In the genomic region with DNA sequence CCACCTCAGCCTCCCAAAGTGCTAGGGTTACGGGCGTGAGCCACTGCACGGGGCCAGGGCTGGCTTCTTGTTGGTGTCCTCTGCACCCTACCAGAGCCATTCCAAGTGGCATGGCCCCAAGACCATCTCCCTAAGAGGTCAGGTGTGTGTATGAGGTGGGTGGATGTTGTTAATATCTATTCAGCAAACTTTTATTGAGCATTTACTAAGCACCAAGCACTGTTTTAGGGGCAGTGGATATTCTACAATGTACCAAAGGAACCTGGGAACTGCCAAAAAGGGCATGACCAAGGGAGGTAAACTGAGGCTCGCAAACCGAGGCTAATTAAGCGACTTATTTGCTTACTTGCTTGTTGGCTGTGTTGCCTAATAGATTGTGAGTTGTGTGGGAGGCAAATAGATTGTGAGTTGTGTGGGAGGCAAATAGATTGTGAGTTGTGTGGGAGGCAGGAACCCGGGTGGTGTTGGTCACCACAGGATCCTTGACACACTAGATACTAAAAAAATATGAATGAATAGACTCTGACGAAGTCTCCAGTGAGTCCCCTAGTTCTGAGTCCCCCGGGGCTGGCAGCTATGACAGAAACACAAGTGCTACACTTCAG, we compare ENCODE assay signal across 24 cellular contexts. TPM values are rescaled to one million over a fixed set of nuclear protein-coding genes. Genes with fewer than 3 reads are reported as not detected.
DNase-seq lines count a peak whose midpoint lies in the region; ATAC-seq and TF ChIP-seq lines count a peak whose summit lies in the region.
"Had no signal": no experiment of that assay in that cellular context is flagged by ENCODE, and none has a peak within 500 bp of the region (broad histone marks: within the 10 kb centered on the region; RNA-seq: fewer than 3 reads in every experiment).

No MANE protein-coding gene starts in this region.

- no peak overlapping the region for H4K91ac ChIP-seq in neuronal stem cell (ENCODE audit: low read depth, low read length, poor library complexity)

- no peak overlapping the region for H3K18ac ChIP-seq in neuronal stem cell (ENCODE audit: low read length)

- in situ Hi-C loops in gastrocnemius medialis (cut with MboI; ENCODE audit: low sequenced_read_pairs in 4 of 4), result loop anchor here in 1 of 4 donors (10.0 kb wide), 1 partner anchor 91 kb away; no protein-coding TSS in a partner anchor

- H3K27ac ChIP-seq in CD4-positive, CD25-positive, alpha-beta regulatory T cell (ENCODE audit: insufficient read depth, low read length, poor library complexity, severe bottlenecking), result no peak overlapping the region
- H3K27ac ChIP-seq in neuronal stem cell (replicated peaks; ENCODE audit: low read length) (no peak overlapping the region), gastrocnemius medialis (no peak overlapping the region)
- H3K27ac ChIP-seq: C4-2B, GM23248, SJCRH30 had no signal

- WGBS in neuronal stem cell (ENCODE audit: extremely low coverage in 2 of 2, insufficient read length in 2 of 2, insufficient replicate concordance in 1 of 2), 2 donors, result no CpG with 5 or more reads among the region's 9 CpGs

- H3K4ac ChIP-seq in neuronal stem cell (ENCODE audit: low read length), result no peak overlapping the region

- no peak overlapping the region for H4K8ac ChIP-seq in neuronal stem cell (ENCODE audit: low read depth, low read length)

- no peak for TF ChIP-seq POLR2A in gastrocnemius medialis (IDR thresholded peaks at IDR 0.05)

- peaks cover 20% of the 10 kb centered on the region for H3K4me1 ChIP-seq in CD4-positive, CD25-positive, alpha-beta regulatory T cell (ENCODE audit: control insufficient read depth, insufficient read depth, low read length, poor library complexity, severe bottlenecking)
- H3K4me1 ChIP-seq in neuronal stem cell (ENCODE audit: control insufficient read depth in 2 of 2, insufficient read depth in 1 of 2, low read depth in 1 of 2, low read length in 2 of 2) (peaks cover 0 to 3% of the 10 kb centered on the region in 2 donors), gastrocnemius medialis (peaks cover 25 to 27% of the 10 kb centered on the region in 2 donors)

- H3K4me2 ChIP-seq in neuronal stem cell (ENCODE audit: insufficient read depth, low read length, poor library complexity, severe bottlenecking), result no peak overlapping the region

- H2AK5ac ChIP-seq in neuronal stem cell (ENCODE audit: low read depth, low read length), result no peak overlapping the region

- H3K27me3 ChIP-seq in CD4-positive, CD25-positive, alpha-beta regulatory T cell (ENCODE audit: control insufficient read depth, insufficient read depth, low read length), result no peaks in the 10 kb centered on the region
- no peaks in the 10 kb centered on the region for H3K27me3 ChIP-seq in neuronal stem cell (ENCODE audit: control insufficient read depth in 3 of 3, insufficient read depth in 3 of 3, low read depth in 1 of 3, low read length in 3 of 3)
- H3K27me3 ChIP-seq in gastrocnemius medialis, result no peaks in the 10 kb centered on the region
- H3K27me3 ChIP-seq: MG63, SJCRH30 had no signal

- no peak overlapping the region for H3K14ac ChIP-seq in neuronal stem cell (ENCODE audit: low read length)

- H2BK5ac ChIP-seq in neuronal stem cell (ENCODE audit: low read length), result no peak overlapping the region

- H3K9ac ChIP-seq in neuronal stem cell (ENCODE audit: low read depth, low read length, poor library complexity), result no peak overlapping the region
- H3K9ac ChIP-seq: GM23248 had no signal

- TF ChIP-seq CTCF in gastrocnemius medialis (IDR thresholded peaks at IDR 0.05 in 4 of 5, conservative IDR thresholded peaks at IDR 0.05 in 1 of 5), result no peak

- H2BK15ac ChIP-seq in neuronal stem cell (ENCODE audit: low read length), result peak overlapping the region; percentile 49

- no peak for ATAC-seq in activated T-cell treated with anti-CD3 and anti-CD28 coated beads, Interleukin-2, amount 50 U/mL, for 4 hours
- no peak for ATAC-seq in CD4-positive, CD25-positive, alpha-beta regulatory T cell (ENCODE audit: low read depth in 2 of 2)
- no peak for ATAC-seq in gastrocnemius medialis
- ATAC-seq: Panc1 had no signal

- H2BK120ac ChIP-seq in neuronal stem cell (ENCODE audit: low read depth, low read length), result no peak overlapping the region

- no peaks in the 10 kb centered on the region for H3K36me3 Mint-ChIP-seq in activated T-cell treated with anti-CD3 and anti-CD28 coated beads, Interleukin-2, amount 50 U/mL, for 4 hours (ENCODE audit: insufficient read depth)
- H3K36me3 Mint-ChIP-seq in CD4-positive, CD25-positive, alpha-beta regulatory T cell, result no peaks in the 10 kb centered on the region
- H3K36me3 Mint-ChIP-seq in activated T-helper 1 cell treated with anti-CD3 and anti-CD28 coated beads, Interleukin-12 subunit alpha, Interleukin-12 subunit beta, Interleukin-2, Interleukin-4 antibody, amounts not matched to agents 30 ng/mL and 10 ng/mL and 1 ng/mL, durations not matched to agents 14 hours and 24 hours and 36 hours (ENCODE audit: low read depth), result peaks cover 2% of the 10 kb centered on the region

- H2AFZ ChIP-seq in neuronal stem cell (ENCODE audit: low read length), result no peak overlapping the region

- no peaks in the 10 kb centered on the region for H3K27me3 Mint-ChIP-seq in activated T-cell treated with anti-CD3 and anti-CD28 coated beads, Interleukin-2, amount 50 U/mL, for 4 hours (ENCODE audit: low read depth)
- H3K27me3 Mint-ChIP-seq in CD4-positive, CD25-positive, alpha-beta regulatory T cell, result peaks cover 6% of the 10 kb centered on the region
- peaks cover 1% of the 10 kb centered on the region for H3K27me3 Mint-ChIP-seq in activated T-helper 1 cell treated with anti-CD3 and anti-CD28 coated beads, Interleukin-12 subunit alpha, Interleukin-12 subunit beta, Interleukin-2, Interleukin-4 antibody, amounts not matched to agents 30 ng/mL and 10 ng/mL and 1 ng/mL, durations not matched to agents 14 hours and 24 hours and 36 hours (ENCODE audit: insufficient read depth)

- no peak for DNase-seq in activated T-cell treated with anti-CD3 and anti-CD28 coated beads, Interleukin-2, amount 50 U/mL, for 4 hours
- no peak for DNase-seq in activated T-cell treated with anti-CD3 and anti-CD28 coated beads, Interleukin-2, amount 50 U/mL, for 48 hours
- no peak for DNase-seq in CD4-positive, CD25-positive, alpha-beta regulatory T cell
- no peak for DNase-seq in activated T-helper 1 cell treated with anti-CD3 and anti-CD28 coated beads, Interleukin-12 subunit alpha, Interleukin-12 subunit beta, Interleukin-2, Interleukin-4 antibody, amounts not matched to agents 30 ng/mL and 10 ng/mL and 1 ng/mL, durations not matched to agents 14 hours and 24 hours and 36 hours (ENCODE audit: low spot score)
- no peak for DNase-seq in neuronal stem cell (ENCODE audit: low spot score)
- DNase-seq in NCI-H345 treated with DMSO at 0.1 percent for 48 hours (lab: John Stamatoyannopoulos, UW; ENCODE audit: unreplicated experiment), result no peak
- DNase-seq in gastrocnemius medialis, result no peak
- DNase-seq: ACHN, COR-L47, DMS153, HCEC 1CT, Kasumi-1, MG63, NCI-H1092, NCI-H2081, NCI-H2171 treated with DMSO at 0.1 percent for 48 hours, NCI-H446 treated with DMSO at 0.1 percent for 48 hours, NCI-H69, SJCRH30 had no signal

- no peak overlapping the region for H2BK12ac ChIP-seq in neuronal stem cell (ENCODE audit: low read length)

- H3K4me1 Mint-ChIP-seq in activated T-cell treated with anti-CD3 and anti-CD28 coated beads, Interleukin-2, amount 50 U/mL, for 4 hours (ENCODE audit: low read depth), result peaks cover 26% of the 10 kb centered on the region
- H3K4me1 Mint-ChIP-seq in CD4-positive, CD25-positive, alpha-beta regulatory T cell, result peaks cover 10 to 30% (median 18%) of the 10 kb centered on the region in 4 donors
- peaks cover 25% of the 10 kb centered on the region for H3K4me1 Mint-ChIP-seq in activated T-helper 1 cell treated with anti-CD3 and anti-CD28 coated beads, Interleukin-12 subunit alpha, Interleukin-12 subunit beta, Interleukin-2, Interleukin-4 antibody, amounts not matched to agents 30 ng/mL and 10 ng/mL and 1 ng/mL, durations not matched to agents 14 hours and 24 hours and 36 hours (ENCODE audit: low read depth)

- H3K27ac Mint-ChIP-seq in CD4-positive, CD25-positive, alpha-beta regulatory T cell, result peak overlapping the region in 1 of 3 donors; percentile 91
- H3K27ac Mint-ChIP-seq in activated T-helper 1 cell treated with anti-CD3 and anti-CD28 coated beads, Interleukin-12 subunit alpha, Interleukin-12 subunit beta, Interleukin-2, Interleukin-4 antibody, amounts not matched to agents 30 ng/mL and 10 ng/mL and 1 ng/mL, durations not matched to agents 14 hours and 24 hours and 36 hours, result no peak overlapping the region

- H3K4me3 ChIP-seq in CD4-positive, CD25-positive, alpha-beta regulatory T cell (ENCODE audit: low read depth, low read length), result no peak overlapping the region
- H3K4me3 ChIP-seq in neuronal stem cell (ENCODE audit: low read length in 2 of 2), result no peak overlapping the region
- no peak overlapping the region for H3K4me3 ChIP-seq in gastrocnemius medialis
- H3K4me3 ChIP-seq: GM23248, MG63, SJCRH30 had no signal

- H3K36me3 ChIP-seq in CD4-positive, CD25-positive, alpha-beta regulatory T cell (ENCODE audit: control insufficient read depth, insufficient read depth, low read length), result no peaks in the 10 kb centered on the region
- H3K36me3 ChIP-seq in neuronal stem cell (replicated peaks in 1 of 2; ENCODE audit: control insufficient read depth in 2 of 2, insufficient read depth in 2 of 2, low read length in 2 of 2), result peaks cover 0 to 4% of the 10 kb centered on the region in 2 donors
- H3K36me3 ChIP-seq in gastrocnemius medialis, result no peaks in the 10 kb centered on the region
- H3K36me3 ChIP-seq: SJCRH30 had no signal

- H3K9me3 Mint-ChIP-seq in activated T-cell treated with anti-CD3 and anti-CD28 coated beads, Interleukin-2, amount 50 U/mL, for 4 hours, result no peaks in the 10 kb centered on the region
- peaks cover 0 to 2% (median 0%) of the 10 kb centered on the region in 7 donors for H3K9me3 Mint-ChIP-seq in CD4-positive, CD25-positive, alpha-beta regulatory T cell
- H3K9me3 Mint-ChIP-seq in activated T-helper 1 cell treated with anti-CD3 and anti-CD28 coated beads, Interleukin-12 subunit alpha, Interleukin-12 subunit beta, Interleukin-2, Interleukin-4 antibody, amounts not matched to agents 30 ng/mL and 10 ng/mL and 1 ng/mL, durations not matched to agents 14 hours and 24 hours and 36 hours, result no peaks in the 10 kb centered on the region

- H3K4me3 Mint-ChIP-seq in activated T-cell treated with anti-CD3 and anti-CD28 coated beads, Interleukin-2, amount 50 U/mL, for 4 hours, result peak overlapping the region; percentile 24
- H3K4me3 Mint-ChIP-seq in CD4-positive, CD25-positive, alpha-beta regulatory T cell, result peak overlapping the region; percentile 21 to 81 (median 52)
- H3K4me3 Mint-ChIP-seq in activated T-helper 1 cell treated with anti-CD3 and anti-CD28 coated beads, Interleukin-12 subunit alpha, Interleukin-12 subunit beta, Interleukin-2, Interleukin-4 antibody, amounts not matched to agents 30 ng/mL and 10 ng/mL and 1 ng/mL, durations not matched to agents 14 hours and 24 hours and 36 hours, result peak overlapping the region; percentile 17

- intact Hi-C loops in activated T-helper 1 cell treated with anti-CD3 and anti-CD28 coated beads, Interleukin-12 subunit alpha, Interleukin-12 subunit beta, Interleukin-2, Interleukin-4 antibody, amounts not matched to agents 30 ng/mL and 10 ng/mL and 1 ng/mL, durations not matched to agents 14 hours and 24 hours and 36 hours (cut with micrococcal nuclease), result loop anchor here (10.0 kb wide), 1 partner anchor 721 kb away; a partner anchor contains a TSS
- intact Hi-C loops in gastrocnemius medialis (cut with DNase I; ENCODE audit: low total_unique reads), result no loop called here

- no peak overlapping the region for H3K23ac ChIP-seq in neuronal stem cell (ENCODE audit: low read depth, low read length, poor library complexity)

- H3K9me3 ChIP-seq in CD4-positive, CD25-positive, alpha-beta regulatory T cell (ENCODE audit: control insufficient read depth in 2 of 2, low read length in 2 of 2), result no peaks in the 10 kb centered on the region
- H3K9me3 ChIP-seq in neuronal stem cell (replicated peaks in 1 of 2; ENCODE audit: control insufficient read depth in 2 of 2, insufficient read depth in 1 of 2, low read depth in 1 of 2, low read length in 2 of 2) (no peaks in the 10 kb centered on the region), gastrocnemius medialis (no peaks in the 10 kb centered on the region)
- H3K9me3 ChIP-seq: MG63, SJCRH30 had no signal

- peaks cover 3% of the 10 kb centered on the region for H3K79me1 ChIP-seq in neuronal stem cell (ENCODE audit: low read depth, low read length)

RNA-seq across cellular contexts. Expression of a gene that starts 5.1 kb away (rescaled TPM):
- total RNA-seq in activated T-cell treated with anti-CD3 and anti-CD28 coated beads, Interleukin-2, amount 50 U/mL, for 4 hours, result 10 to 100 TPM; 11.8 to 16.3 (median 11.9) TPM
- total RNA-seq in CD4-positive, CD25-positive, alpha-beta regulatory T cell, result 43.8 TPM
- polyA plus RNA-seq in CD4-positive, CD25-positive, alpha-beta regulatory T cell, result under 1 TPM; 0.25 to 0.75 (median 0.49) TPM
- 13.0 and 13.5 TPM in 2 replicates for total RNA-seq in activated T-helper 1 cell treated with anti-CD3 and anti-CD28 coated beads, Interleukin-12 subunit alpha, Interleukin-12 subunit beta, Interleukin-2, Interleukin-4 antibody, amounts not matched to agents 30 ng/mL and 10 ng/mL and 1 ng/mL, durations not matched to agents 14 hours and 24 hours and 36 hours
- polyA plus RNA-seq in neuronal stem cell (2013, experiment 1 of 2), result 11.8 TPM
- polyA plus RNA-seq in neuronal stem cell (2013, experiment 2 of 2), result 11.4 TPM
- total RNA-seq in gastrocnemius medialis, result 10 to 100 TPM in 3 of 4 donors, 1 to 10 TPM in 1; 8.4 to 35.2 (median 28.7) TPM

RNA-seq across cellular contexts. Expression of a gene that starts 30.9 kb away (rescaled TPM):
- total RNA-seq in activated T-cell treated with anti-CD3 and anti-CD28 coated beads, Interleukin-2, amount 50 U/mL, for 4 hours, result under 1 TPM; 0.11 to 0.22 (median 0.13) TPM
- total RNA-seq in CD4-positive, CD25-positive, alpha-beta regulatory T cell, result 0.52 TPM
- under 1 TPM in 3 of 4 donors, not detected in 1; 0.07 to 0.42 (median 0.23) TPM for polyA plus RNA-seq in CD4-positive, CD25-positive, alpha-beta regulatory T cell
- 0.05 and 0.39 TPM in 2 replicates for total RNA-seq in activated T-helper 1 cell treated with anti-CD3 and anti-CD28 coated beads, Interleukin-12 subunit alpha, Interleukin-12 subunit beta, Interleukin-2, Interleukin-4 antibody, amounts not matched to agents 30 ng/mL and 10 ng/mL and 1 ng/mL, durations not matched to agents 14 hours and 24 hours and 36 hours
- polyA plus RNA-seq in neuronal stem cell (2013, experiment 1 of 2), result not detected
- polyA plus RNA-seq in neuronal stem cell (2013, experiment 2 of 2), result not detected
- total RNA-seq in gastrocnemius medialis, result not detected
- total RNA-seq: Daoy, GM23248, SJCRH30 had no signal
- polyA plus RNA-seq: IgD-negative memory B cell had no signal
